ENCODE assay signal across 9 cellular contexts in genomic region chr22:22955276-22955798, GRCh38.
A peak's percentile ranks its signal among the peaks of the same experiment; 100 is the strongest.
DNase-seq lines count a peak whose midpoint lies in the region; ATAC-seq and TF ChIP-seq lines count a peak whose summit lies in the region.
"Had no signal": no experiment of that assay in that cellular context is flagged by ENCODE, and none has a peak within 500 bp of the region (broad histone marks: within the 10 kb centered on the region; RNA-seq: fewer than 3 reads in every experiment).

No MANE protein-coding gene starts in this region.

- no peak for TF ChIP-seq RAD21 in HCT116 (IDR thresholded peaks at IDR 0.05; ENCODE audit: low read depth)

- no peak for TF ChIP-seq POLR2A in HCT116 (IDR thresholded peaks at IDR 0.05; ENCODE audit: borderline replicate concordance, extremely low read depth, insufficient read depth, insufficient read length)

- no peak overlapping the region for H3K9ac ChIP-seq in DND-41 (ENCODE audit: low read depth, low read length)
- H3K9ac ChIP-seq in HCT116 (ENCODE audit: low read length): no peak overlapping the region
- peak overlapping the region; percentile 58 for H3K9ac ChIP-seq in SU-DHL-6 (ENCODE audit: low read length)
- no peak overlapping the region for H3K9ac ChIP-seq in Karpas-422 (ENCODE audit: low read length)

- DNase-seq in DND-41 (no peak), HCT116 (ENCODE audit: low read depth, low spot score) (no peak), foreskin keratinocyte (peak; percentile 26 to 55), GM13976 (ENCODE audit: low spot score) (no peak), Karpas-422 (no peak), COR-L47 (lab: John Stamatoyannopoulos, UW) (no peak)
- DNase-seq: NCI-H1436 treated with DMSO at 0.1 percent for 48 hours had no signal

- CTCF ChIA-PET in HCT116 (lab: Charles Lee): interaction anchor here (1.0 to 5.0 kb wide), 24 partner anchors 11 to 533 kb away, joined by 3 to 29 read pairs (median 4); no protein-coding TSS in a partner anchor

- intact Hi-C loops in HCT116 (cut with micrococcal nuclease): loop anchor here (2.0 to 10.0 kb wide), 3 partner anchors 145 to 363 kb away; no protein-coding TSS in a partner anchor

- no peak overlapping the region for H2AFZ ChIP-seq in DND-41 (ENCODE audit: low read depth, low read length)
- peak overlapping the region; percentile 10 for H2AFZ ChIP-seq in HCT116 (ENCODE audit: low read depth, low read length, poor library complexity, severe bottlenecking)
- H2AFZ ChIP-seq in SU-DHL-6 (ENCODE audit: low read depth, low read length, severe bottlenecking): no peak overlapping the region
- H2AFZ ChIP-seq in Karpas-422 (ENCODE audit: low read length): no peak overlapping the region

- peak overlapping the region; percentile 23 for H3K27ac ChIP-seq in DND-41 (ENCODE audit: low read length)
- no peak overlapping the region for H3K27ac ChIP-seq in HCT116 (ENCODE audit: low read depth, low read length)
- H3K27ac ChIP-seq in SU-DHL-6 (ENCODE audit: low read depth, low read length): peak overlapping the region; percentile 95
- no peak overlapping the region for H3K27ac ChIP-seq in foreskin keratinocyte
- H3K27ac ChIP-seq in Karpas-422 (ENCODE audit: low read length): no peak overlapping the region

- TF ChIP-seq CTCF in DND-41 (IDR thresholded peaks at IDR 0.05; ENCODE audit: borderline replicate concordance, extremely low read depth, low read length, poor library complexity, severe bottlenecking) (no peak), HCT116 (IDR thresholded peaks at IDR 0.05 in 2 of 3, conservative IDR thresholded peaks at IDR 0.05 in 1 of 3; ENCODE audit: borderline replicate concordance in 1 of 3, insufficient read depth in 1 of 3, low read depth in 2 of 3, low read length in 2 of 3) (no peak), SU-DHL-6 (IDR thresholded peaks at IDR 0.05; ENCODE audit: insufficient read depth, low read length, poor library complexity, severe bottlenecking) (no peak), foreskin keratinocyte (conservative IDR thresholded peaks at IDR 0.05) (no peak), GM13976 (IDR thresholded peaks at IDR 0.05; ENCODE audit: borderline replicate concordance, control extremely low read depth, extremely low read depth, insufficient read depth, missing control alignments) (no peak)

- H3K27me3 ChIP-seq in DND-41 (ENCODE audit: insufficient read depth, low read length, poor library complexity) (no peaks in the 10 kb centered on the region), HCT116 (ENCODE audit: insufficient read depth, low read length) (peaks cover 5% of the 10 kb centered on the region; the same call in 1 of the 2 replicates), SU-DHL-6 (ENCODE audit: low read length) (no peaks in the 10 kb centered on the region), foreskin keratinocyte (peaks cover 20% of the 10 kb centered on the region), Karpas-422 (ENCODE audit: low read length) (no peaks in the 10 kb centered on the region)

- in situ Hi-C loops in GM13976 (cut with MboI; ENCODE audit: low sequenced_read_pairs, unreplicated experiment): loop anchor here (10.0 kb wide), 1 partner anchor 751 kb away; no protein-coding TSS in a partner anchor

- RAD21 ChIA-PET in HCT116 (lab: Charles Lee; ENCODE audit: low non-redundant PET in 1 of 2, low total read pairs in 2 of 2, uncharacterized antibody in 2 of 2, unreplicated experiment in 2 of 2): interaction anchor here (1.0 to 2.2 kb wide), 2 partner anchors 107 to 173 kb away, joined by 3 to 7 read pairs; no protein-coding TSS in a partner anchor

- POLR2A ChIA-PET in HCT116 (lab: Charles Lee): no interaction called here

- H3K36me3 ChIP-seq in DND-41 (ENCODE audit: insufficient read depth, low read length): no peaks in the 10 kb centered on the region
- H3K36me3 ChIP-seq in HCT116 (ENCODE audit: control insufficient read depth in 1 of 2, insufficient read depth in 2 of 2, low read length in 2 of 2): no peaks in the 10 kb centered on the region
- H3K36me3 ChIP-seq in SU-DHL-6 (ENCODE audit: low read length): no peaks in the 10 kb centered on the region
- no peaks in the 10 kb centered on the region for H3K36me3 ChIP-seq in Karpas-422 (ENCODE audit: insufficient read depth, low read length)

- no peaks in the 10 kb centered on the region for H4K20me1 ChIP-seq in DND-41 (ENCODE audit: insufficient read depth, low read length)
- no peaks in the 10 kb centered on the region for H4K20me1 ChIP-seq in HCT116 (ENCODE audit: insufficient read depth)
- no peaks in the 10 kb centered on the region for H4K20me1 ChIP-seq in SU-DHL-6 (ENCODE audit: low read depth, low read length)
- peaks cover 7% of the 10 kb centered on the region; the same call in 1 of the 2 replicates for H4K20me1 ChIP-seq in Karpas-422 (ENCODE audit: insufficient read depth, low read depth, low read length)

- H3K9me2 ChIP-seq in HCT116 (ENCODE audit: insufficient read depth): no peaks in the 10 kb centered on the region
- H3K9me2 ChIP-seq in SU-DHL-6 (replicated peaks; ENCODE audit: insufficient read depth, low read length): no peaks in the 10 kb centered on the region
- H3K9me2 ChIP-seq in Karpas-422 (replicated peaks; ENCODE audit: insufficient read depth, low read length): no peaks in the 10 kb centered on the region

- H3K79me2 ChIP-seq in DND-41 (ENCODE audit: insufficient read depth, low read length) (no peaks in the 10 kb centered on the region), HCT116 (ENCODE audit: insufficient read depth, low read length) (no peaks in the 10 kb centered on the region), SU-DHL-6 (ENCODE audit: insufficient read depth, low read length) (no peaks in the 10 kb centered on the region), Karpas-422 (ENCODE audit: low read length) (no peaks in the 10 kb centered on the region)

- peaks cover 45% of the 10 kb centered on the region for H3F3A ChIP-seq in SU-DHL-6 (ENCODE audit: insufficient read depth)

- H3K9me3 ChIP-seq in DND-41 (ENCODE audit: insufficient read depth, low read length, severe bottlenecking) (no peaks in the 10 kb centered on the region), HCT116 (ENCODE audit: control insufficient read depth in 1 of 2, insufficient read depth in 1 of 2, low read depth in 1 of 2, low read length in 2 of 2) (no peaks in the 10 kb centered on the region), SU-DHL-6 (ENCODE audit: insufficient read depth, low read length) (no peaks in the 10 kb centered on the region), Karpas-422 (ENCODE audit: low read length) (no peaks in the 10 kb centered on the region)

- H3K4me1 ChIP-seq in DND-41 (ENCODE audit: insufficient read depth, low read length) (peaks cover 48% of the 10 kb centered on the region), HCT116 (ENCODE audit: control insufficient read depth in 1 of 2, insufficient read depth in 2 of 2, low read length in 2 of 2) (no peaks in the 10 kb centered on the region), foreskin keratinocyte (no peaks in the 10 kb centered on the region), Karpas-422 (ENCODE audit: low read length) (peaks cover 62% of the 10 kb centered on the region)

- ATAC-seq in DND-41 (ENCODE audit: insufficient read depth, low read depth) (peak; percentile 30; the same call in 2 of the 3 replicates), HCT116 (peak; percentile 10), foreskin keratinocyte (peak; percentile 35), GM21717 (IDR thresholded peaks at IDR 0.05; ENCODE audit: unreplicated experiment) (no peak)

- no TSS peak for BruUV-seq in HCT116 (replicated peaks; lab: Mats Ljungman, UMichigan)

- no peak overlapping the region for H3K4me2 ChIP-seq in DND-41 (ENCODE audit: insufficient read depth, low read length)
- H3K4me2 ChIP-seq in HCT116 (ENCODE audit: low read length): no peak overlapping the region
- peak overlapping the region; percentile 47 for H3K4me2 ChIP-seq in SU-DHL-6 (ENCODE audit: low read depth, low read length, poor library complexity, severe bottlenecking)
- no peak overlapping the region for H3K4me2 ChIP-seq in Karpas-422 (ENCODE audit: low read depth, low read length, poor library complexity, severe bottlenecking)

- H3K4me3 ChIP-seq in DND-41 (ENCODE audit: low read depth in 1 of 2, low read length in 2 of 2) (no peak overlapping the region), HCT116 (replicated peaks in 1 of 2; ENCODE audit: low read depth in 1 of 2, low read length in 2 of 2) (no peak overlapping the region), SU-DHL-6 (ENCODE audit: insufficient read depth, low read length, poor library complexity, severe bottlenecking) (no peak overlapping the region), Karpas-422 (ENCODE audit: low read length) (no peak overlapping the region)

TF ChIP-seq in HCT116, 20 proteins besides CTCF, POLR2A, EP300 and RAD21 (continues in another document):
- TF ChIP-seq TCF7L2 (IDR thresholded peaks at IDR 0.05; ENCODE audit: borderline replicate concordance, extremely low read depth, insufficient read depth, insufficient read length) (no peak), ZFX (IDR thresholded peaks at IDR 0.05) (no peak), EZH2 (IDR thresholded peaks at IDR 0.05) (no peak), EGR1 (IDR thresholded peaks at IDR 0.05; ENCODE audit: low read depth) (no peak), FOSL1 (IDR thresholded peaks at IDR 0.05; ENCODE audit: low read depth) (no peak), CEBPB (IDR thresholded peaks at IDR 0.05; ENCODE audit: low read depth) (no peak), SIN3A (IDR thresholded peaks at IDR 0.05; ENCODE audit: low read depth) (no peak), ZNF274 (IDR thresholded peaks at IDR 0.05; ENCODE audit: low read depth, low read length) (no peak), YY1 (IDR thresholded peaks at IDR 0.05; ENCODE audit: extremely low read depth, insufficient replicate concordance, low read depth, low read length) (no peak), ATF3 (IDR thresholded peaks at IDR 0.05) (no peak)

Comparison
In these comparisons a context has a peak if more than half of its experiments do, and no peak if none do; other contexts are left out.
1. DNase-seq: peak in foreskin keratinocyte (2 of 2); none in DND-41 (single experiment), HCT116 (single experiment), GM13976 (single experiment), Karpas-422 (single experiment) and COR-L47 (single experiment).
2. H3K27ac ChIP-seq: peak in DND-41 (single experiment) and SU-DHL-6 (single experiment); none in HCT116 (single experiment), foreskin keratinocyte (single experiment) and Karpas-422 (single experiment).